In genomic region chr22:41681616-41682015, GRCh38 we compare ENCODE assay signal across 8 cellular contexts. TPM values are rescaled to one million over a fixed set of nuclear protein-coding genes. Genes with fewer than 3 reads are reported as not detected.
DNase-seq lines count a peak whose midpoint lies in the region; ATAC-seq and TF ChIP-seq lines count a peak whose summit lies in the region.

No MANE protein-coding gene starts in this region.

- H3K4me3 ChIP-seq in adrenal gland (peak overlapping the region in 2 of 4 donors; percentile 37 to 57), kidney epithelial cell (ENCODE audit: low read depth, low read length) (peak overlapping the region; percentile 88), subcutaneous abdominal adipose tissue (ENCODE audit: low read depth in 1 of 5, low read length in 5 of 5) (peak overlapping the region; percentile 66 to 88 (median 77))

- peak overlapping the region; percentile 98 for H3K4me3 Mint-ChIP-seq in activated T-cell treated with anti-CD3 and anti-CD28 coated beads, Interleukin-2, amount 50 U/mL, for 24 hours

- no peaks in the 10 kb centered on the region for H3K27me3 ChIP-seq in adrenal gland
- no peaks in the 10 kb centered on the region for H3K27me3 ChIP-seq in kidney epithelial cell (ENCODE audit: control insufficient read depth, insufficient read depth, low read length)
- H3K27me3 ChIP-seq in subcutaneous abdominal adipose tissue (ENCODE audit: control insufficient read depth in 5 of 5, insufficient read depth in 4 of 5, low read length in 5 of 5): no peaks in the 10 kb centered on the region

- peak overlapping the region; percentile 39 to 91 (median 55) for H3K27ac ChIP-seq in adrenal gland
- H3K27ac ChIP-seq in subcutaneous abdominal adipose tissue (ENCODE audit: low read depth, low read length): peak overlapping the region; percentile 72

- 51 to 67% (median 56%) methylated on average over 14 of the region's 14 CpGs for WGBS in adrenal gland, 4 donors

- H3K27ac Mint-ChIP-seq in activated T-cell treated with anti-CD3 and anti-CD28 coated beads, Interleukin-2, amount 50 U/mL, for 24 hours: peak overlapping the region; percentile 100

- no peaks in the 10 kb centered on the region for H3K27me3 Mint-ChIP-seq in activated T-cell treated with anti-CD3 and anti-CD28 coated beads, Interleukin-2, amount 50 U/mL, for 24 hours

- no peaks in the 10 kb centered on the region for H3K9me3 ChIP-seq in adrenal gland (replicated peaks in 1 of 3)
- H3K9me3 ChIP-seq in subcutaneous abdominal adipose tissue (ENCODE audit: control insufficient read depth in 5 of 5, low read length in 5 of 5): no peaks in the 10 kb centered on the region

- H3K4me1 Mint-ChIP-seq in activated T-cell treated with anti-CD3 and anti-CD28 coated beads, Interleukin-2, amount 50 U/mL, for 24 hours (ENCODE audit: low read depth): peaks cover 48% of the 10 kb centered on the region

- peak overlapping the region in 4 of 5 donors; percentile 64 to 77 (median 72) for H3K9ac ChIP-seq in subcutaneous abdominal adipose tissue (ENCODE audit: low read length in 5 of 5)

- TF ChIP-seq POLR2A in adrenal gland (IDR thresholded peaks at IDR 0.05): no peak

- peaks cover 67% of the 10 kb centered on the region for H3K36me3 Mint-ChIP-seq in activated T-cell treated with anti-CD3 and anti-CD28 coated beads, Interleukin-2, amount 50 U/mL, for 24 hours (ENCODE audit: low read depth)

- no peak for DNase-seq in activated T-cell treated with anti-CD3 and anti-CD28 coated beads, Interleukin-2, amount 50 U/mL, for 24 hours
- DNase-seq in activated T-cell treated with anti-CD3 and anti-CD28 coated beads for 4 hours: no peak
- peak in 2 of 7 donors; percentile 23 to 38 for DNase-seq in adrenal gland
- no peak for DNase-seq in kidney epithelial cell (ENCODE audit: low read depth)

- TF ChIP-seq CTCF in adrenal gland (IDR thresholded peaks at IDR 0.05) (no peak), kidney epithelial cell (IDR thresholded peaks at IDR 0.05; ENCODE audit: insufficient read depth, low read length, poor library complexity, severe bottlenecking) (no peak)

- H3K9me3 Mint-ChIP-seq in activated T-cell treated with anti-CD3 and anti-CD28 coated beads, Interleukin-2, amount 50 U/mL, for 24 hours: no peaks in the 10 kb centered on the region

- H3K4me1 ChIP-seq in adrenal gland (replicated peaks in 1 of 2) (peaks cover 0 to 8% of the 10 kb centered on the region in 2 donors), subcutaneous abdominal adipose tissue (ENCODE audit: control insufficient read depth in 5 of 5, insufficient read depth in 5 of 5, low read length in 5 of 5) (peaks cover 0 to 13% (median 9%) of the 10 kb centered on the region in 5 donors)

- peaks cover 0 to 30% of the 10 kb centered on the region in 2 donors for H3K36me3 ChIP-seq in adrenal gland (replicated peaks in 1 of 2)
- no peaks in the 10 kb centered on the region for H3K36me3 ChIP-seq in kidney epithelial cell (ENCODE audit: control insufficient read depth, insufficient read depth, low read length)
- H3K36me3 ChIP-seq in subcutaneous abdominal adipose tissue (ENCODE audit: control insufficient read depth in 5 of 5, insufficient read depth in 5 of 5, low read length in 5 of 5): peaks cover 7 to 31% (median 18%) of the 10 kb centered on the region in 5 donors

- intact Hi-C loops in adrenal gland (cut with DNase I): no loop called here

- ATAC-seq in HG03442 (IDR thresholded peaks at IDR 0.05; ENCODE audit: unreplicated experiment) (no peak), HG03457 (IDR thresholded peaks at IDR 0.05; ENCODE audit: unreplicated experiment) (no peak), HG03439 (IDR thresholded peaks at IDR 0.05; ENCODE audit: unreplicated experiment) (no peak)

RNA-seq across cellular contexts. Expression of gene SNU13, which starts 7.1 kb away (rescaled TPM):
- total RNA-seq in adrenal gland (100 to 1,000 TPM; 107 to 266 (median 166) TPM), kidney epithelial cell (198 and 201 TPM in 2 replicates)
- polyA plus RNA-seq in adrenal gland: 100 to 1,000 TPM; 152 to 446 (median 241) TPM

RNA-seq across cellular contexts. Expression of gene MEI1, which starts 17.7 kb away (rescaled TPM):
- total RNA-seq in adrenal gland (1 to 10 TPM in 4 of 8 donors, under 1 TPM in 3, not detected in 1; 0.36 to 3.7 (median 1.3) TPM), kidney epithelial cell (1.5 and 3.4 TPM in 2 replicates)
- polyA plus RNA-seq in adrenal gland: 1 to 10 TPM in 2 of 3 donors, under 1 TPM in 1; 0.81 to 3.2 (median 2.7) TPM
